In the genomic region with DNA sequence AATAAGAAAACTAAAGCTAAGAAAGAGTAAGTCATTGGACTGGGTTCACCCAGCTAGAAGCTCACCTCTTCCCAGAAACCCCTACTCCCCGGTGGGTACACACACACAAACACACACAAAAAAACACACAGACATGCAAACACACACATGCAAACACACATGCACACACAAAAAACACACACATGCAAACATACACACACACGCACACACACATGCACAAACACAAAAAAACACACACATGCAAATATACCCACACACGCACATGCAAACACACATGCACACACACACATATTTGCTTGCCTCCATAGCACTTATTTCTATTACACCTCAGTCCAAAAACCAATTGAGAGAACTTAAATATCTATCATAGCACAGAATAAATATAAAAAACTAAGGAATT, we compare ENCODE assay signal across 1 cellular context.
TF ChIP-seq lines count a peak whose summit lies in the region.

No MANE protein-coding gene starts in this region.

TF ChIP-seq in HepG2, 621 proteins besides CTCF, POLR2A, EP300 and RAD21 (continued from another document):
- TF ChIP-seq, protein P1, sequence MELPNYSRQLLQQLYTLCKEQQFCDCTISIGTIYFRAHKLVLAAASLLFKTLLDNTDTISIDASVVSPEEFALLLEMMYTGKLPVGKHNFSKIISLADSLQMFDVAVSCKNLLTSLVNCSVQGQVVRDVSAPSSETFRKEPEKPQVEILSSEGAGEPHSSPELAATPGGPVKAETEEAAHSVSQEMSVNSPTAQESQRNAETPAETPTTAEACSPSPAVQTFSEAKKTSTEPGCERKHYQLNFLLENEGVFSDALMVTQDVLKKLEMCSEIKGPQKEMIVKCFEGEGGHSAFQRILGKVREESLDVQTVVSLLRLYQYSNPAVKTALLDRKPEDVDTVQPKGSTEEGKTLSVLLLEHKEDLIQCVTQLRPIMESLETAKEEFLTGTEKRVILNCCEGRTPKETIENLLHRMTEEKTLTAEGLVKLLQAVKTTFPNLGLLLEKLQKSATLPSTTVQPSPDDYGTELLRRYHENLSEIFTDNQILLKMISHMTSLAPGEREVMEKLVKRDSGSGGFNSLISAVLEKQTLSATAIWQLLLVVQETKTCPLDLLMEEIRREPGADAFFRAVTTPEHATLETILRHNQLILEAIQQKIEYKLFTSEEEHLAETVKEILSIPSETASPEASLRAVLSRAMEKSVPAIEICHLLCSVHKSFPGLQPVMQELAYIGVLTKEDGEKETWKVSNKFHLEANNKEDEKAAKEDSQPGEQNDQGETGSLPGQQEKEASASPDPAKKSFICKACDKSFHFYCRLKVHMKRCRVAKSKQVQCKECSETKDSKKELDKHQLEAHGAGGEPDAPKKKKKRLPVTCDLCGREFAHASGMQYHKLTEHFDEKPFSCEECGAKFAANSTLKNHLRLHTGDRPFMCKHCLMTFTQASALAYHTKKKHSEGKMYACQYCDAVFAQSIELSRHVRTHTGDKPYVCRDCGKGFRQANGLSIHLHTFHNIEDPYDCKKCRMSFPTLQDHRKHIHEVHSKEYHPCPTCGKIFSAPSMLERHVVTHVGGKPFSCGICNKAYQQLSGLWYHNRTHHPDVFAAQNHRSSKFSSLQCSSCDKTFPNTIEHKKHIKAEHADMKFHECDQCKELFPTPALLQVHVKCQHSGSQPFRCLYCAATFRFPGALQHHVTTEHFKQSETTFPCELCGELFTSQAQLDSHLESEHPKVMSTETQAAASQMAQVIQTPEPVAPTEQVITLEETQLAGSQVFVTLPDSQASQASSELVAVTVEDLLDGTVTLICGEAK (IDR thresholded peaks at IDR 0.05): no peak
- TF ChIP-seq, protein P1 (CRISPR knock-in tag; IDR thresholded peaks at IDR 0.05): no peak
- TF ChIP-seq, protein P2, sequence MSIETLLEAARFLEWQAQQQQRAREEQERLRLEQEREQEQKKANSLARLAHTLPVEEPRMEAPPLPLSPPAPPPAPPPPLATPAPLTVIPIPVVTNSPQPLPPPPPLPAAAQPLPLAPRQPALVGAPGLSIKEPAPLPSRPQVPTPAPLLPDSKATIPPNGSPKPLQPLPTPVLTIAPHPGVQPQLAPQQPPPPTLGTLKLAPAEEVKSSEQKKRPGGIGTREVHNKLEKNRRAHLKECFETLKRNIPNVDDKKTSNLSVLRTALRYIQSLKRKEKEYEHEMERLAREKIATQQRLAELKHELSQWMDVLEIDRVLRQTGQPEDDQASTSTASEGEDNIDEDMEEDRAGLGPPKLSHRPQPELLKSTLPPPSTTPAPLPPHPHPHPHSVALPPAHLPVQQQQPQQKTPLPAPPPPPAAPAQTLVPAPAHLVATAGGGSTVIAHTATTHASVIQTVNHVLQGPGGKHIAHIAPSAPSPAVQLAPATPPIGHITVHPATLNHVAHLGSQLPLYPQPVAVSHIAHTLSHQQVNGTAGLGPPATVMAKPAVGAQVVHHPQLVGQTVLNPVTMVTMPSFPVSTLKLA (IDR thresholded peaks at IDR 0.05): peak; percentile 80
- TF ChIP-seq, protein P3, sequence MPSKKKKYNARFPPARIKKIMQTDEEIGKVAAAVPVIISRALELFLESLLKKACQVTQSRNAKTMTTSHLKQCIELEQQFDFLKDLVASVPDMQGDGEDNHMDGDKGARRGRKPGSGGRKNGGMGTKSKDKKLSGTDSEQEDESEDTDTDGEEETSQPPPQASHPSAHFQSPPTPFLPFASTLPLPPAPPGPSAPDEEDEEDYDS (CRISPR knock-in tag; IDR thresholded peaks at IDR 0.05): no peak
- no peak for TF ChIP-seq YEATS4 (CRISPR knock-in tag; IDR thresholded peaks at IDR 0.05; ENCODE audit: borderline replicate concordance)
- TF ChIP-seq ZBTB21 (CRISPR knock-in tag; IDR thresholded peaks at IDR 0.05): no peak
- TF ChIP-seq KDM5B (CRISPR knock-in tag; IDR thresholded peaks at IDR 0.05; ENCODE audit: borderline replicate concordance): no peak
- TF ChIP-seq FOXP1 (IDR thresholded peaks at IDR 0.05): 0 out of 2 replicates have a peak, but pooled peaks have one; percentile 7
- no peak for TF ChIP-seq FOXP1 (CRISPR knock-in tag; IDR thresholded peaks at IDR 0.05)
